ENCODE assay signal across 8 cellular contexts in the genomic region with DNA sequence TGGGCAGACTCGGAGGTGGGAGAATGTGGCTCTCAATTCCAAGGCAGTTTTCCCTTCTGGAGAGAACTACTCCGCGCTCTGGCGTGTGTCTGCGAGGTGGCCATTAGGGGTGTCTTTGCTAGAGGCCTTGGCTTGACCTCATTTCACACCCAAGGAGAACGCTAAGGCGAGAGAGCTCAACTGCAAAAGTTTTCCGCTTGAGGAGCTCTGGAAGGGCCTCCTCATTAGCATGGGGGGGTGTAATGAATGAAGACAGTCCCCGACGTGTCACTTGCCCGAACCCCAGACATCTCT. TPM values are rescaled to one million over a fixed set of nuclear protein-coding genes. Genes with fewer than 3 reads are reported as not detected.
A peak's percentile ranks its signal among the peaks of the same experiment; 100 is the strongest.
DNase-seq lines count a peak whose midpoint lies in the region; ATAC-seq and TF ChIP-seq lines count a peak whose summit lies in the region.

No MANE protein-coding gene starts in this region.

- H3K4me1 ChIP-seq in KMS-11 (ENCODE audit: low read depth, poor library complexity, severe bottlenecking), result peaks cover 13% of the 10 kb centered on the region
- peaks cover 33% of the 10 kb centered on the region for H3K4me1 ChIP-seq in suprapubic skin

- H3K36me3 ChIP-seq in KMS-11 (ENCODE audit: insufficient read depth) (no peaks in the 10 kb centered on the region), kidney epithelial cell (ENCODE audit: control insufficient read depth, insufficient read depth, low read length) (no peaks in the 10 kb centered on the region), suprapubic skin (no peaks in the 10 kb centered on the region)

- 0% methylated on average over 6 of the region's 11 CpGs for WGBS in suprapubic skin

- in situ Hi-C loops in astrocyte of the spinal cord (cut with HindIII; ENCODE audit: low sequenced_read_pairs), result no loop called here

- peak; percentile 24 for ATAC-seq in GM21390 (IDR thresholded peaks at IDR 0.05; ENCODE audit: unreplicated experiment)

- peak overlapping the region; percentile 51 for H3K4me2 ChIP-seq in KMS-11

- peak overlapping the region; percentile 74 for H3K4me3 ChIP-seq in KMS-11 (IDR thresholded peaks at IDR 0.05; ENCODE audit: insufficient read depth, low read depth, low read length)
- peak overlapping the region; percentile 75 for H3K4me3 ChIP-seq in astrocyte of the spinal cord (ENCODE audit: low read depth, low read length)
- H3K4me3 ChIP-seq in kidney epithelial cell (ENCODE audit: low read depth, low read length), result peak overlapping the region; percentile 97
- H3K4me3 ChIP-seq in suprapubic skin, result peak overlapping the region; percentile 60

- DNase-seq in GM10248 (ENCODE audit: extremely low spot score), result peak; percentile 69
- no peak for DNase-seq in astrocyte of the spinal cord (ENCODE audit: low read depth, low spot score)
- no peak for DNase-seq in kidney epithelial cell (ENCODE audit: low read depth)
- DNase-seq in suprapubic skin (ENCODE audit: low spot score in 2 of 2), result no peak
- DNase-seq in GM03348 (ENCODE audit: low spot score), result no peak
- no peak for DNase-seq in pons (ENCODE audit: low spot score)

- H2AFZ ChIP-seq in KMS-11 (ENCODE audit: low read depth), result peak overlapping the region; percentile 73

- peaks cover 37% of the 10 kb centered on the region for H3K79me2 ChIP-seq in KMS-11 (ENCODE audit: insufficient read depth, low read depth)

- peak overlapping the region; percentile 83 for H3K9ac ChIP-seq in KMS-11

- TF ChIP-seq CTCF in GM10248 (IDR thresholded peaks at IDR 0.05; ENCODE audit: control extremely low read depth, extremely low read depth, low read depth, missing control alignments) (no peak), KMS-11 (conservative IDR thresholded peaks at IDR 0.05; ENCODE audit: low read depth, low read length) (no peak), astrocyte of the spinal cord (IDR thresholded peaks at IDR 0.05; ENCODE audit: low read depth, low read length) (no peak), kidney epithelial cell (IDR thresholded peaks at IDR 0.05; ENCODE audit: insufficient read depth, low read length, poor library complexity, severe bottlenecking) (no peak), suprapubic skin (IDR thresholded peaks at IDR 0.05) (no peak)

- CTCF ChIA-PET in GM10248 (lab: Yijun Ruan, JAX), result interaction anchor here (0.8 to 2.5 kb wide), 10 partner anchors 9 to 290 kb away, joined by 3 to 24 read pairs (median 3); no protein-coding TSS in a partner anchor

- TF ChIP-seq POLR2A in suprapubic skin (IDR thresholded peaks at IDR 0.05), result no peak

- H3K27me3 ChIP-seq in KMS-11 (ENCODE audit: insufficient read depth, low read depth), result no peaks in the 10 kb centered on the region
- no peaks in the 10 kb centered on the region for H3K27me3 ChIP-seq in kidney epithelial cell (ENCODE audit: control insufficient read depth, insufficient read depth, low read length)
- no peaks in the 10 kb centered on the region for H3K27me3 ChIP-seq in suprapubic skin

- H3K27ac ChIP-seq in KMS-11 (peak overlapping the region; percentile 93), suprapubic skin (peak overlapping the region; percentile 96)

- no peak for TF ChIP-seq EP300 in suprapubic skin (IDR thresholded peaks at IDR 0.05)

- no peaks in the 10 kb centered on the region for H3K9me3 ChIP-seq in suprapubic skin

- no peaks in the 10 kb centered on the region; the same call in 1 of the 2 replicates for H4K20me1 ChIP-seq in KMS-11 (ENCODE audit: insufficient read depth)

- POLR2A ChIA-PET in GM10248 (lab: Yijun Ruan, JAX), result interaction anchor here (1.0 to 1.8 kb wide), 3 partner anchors 126 to 244 kb away, joined by 3 to 4 read pairs (median 3); no protein-coding TSS in a partner anchor

RNA-seq across cellular contexts. Expression of a gene that starts 0.7 kb away (rescaled TPM):
- total RNA-seq in kidney epithelial cell, result 29.7 and 82.2 TPM in 2 replicates
- total RNA-seq in suprapubic skin, result 100 to 1,000 TPM in 1 of 4 donors, 10 to 100 TPM in 3; 33.4 to 104 (median 46.1) TPM
